Comparison of ENCODE assay signal across 1 cellular context in genomic region chr2:230254152-230254881, GRCh38.
TF ChIP-seq lines count a peak whose summit lies in the region.

No MANE protein-coding gene starts in this region.

TF ChIP-seq in GM12878, 131 proteins besides CTCF, POLR2A, EP300 and RAD21:
- TF ChIP-seq RUNX3 (IDR thresholded peaks at IDR 0.05; ENCODE audit: low read length) (peak; percentile 24; the same call in 1 of the 2 replicates), HDAC2 (IDR thresholded peaks at IDR 0.05) (no peak), MLLT1 (IDR thresholded peaks at IDR 0.05) (peak; percentile 29; the same call in 1 of the 2 replicates)
